ENCODE assay signal across 1 cellular context in genomic region chr15:65264877-65265430, GRCh38.
TF ChIP-seq lines count a peak whose summit lies in the region.

No MANE protein-coding gene starts in this region.

TF ChIP-seq in WTC11, 78 proteins besides CTCF, POLR2A, EP300 and RAD21 (continued from another document):
- no peak for TF ChIP-seq HMGXB4 (CRISPR knock-in tag; IDR thresholded peaks at IDR 0.05)
- TF ChIP-seq SOX15 (CRISPR knock-in tag; IDR thresholded peaks at IDR 0.05) = no peak
- no peak for TF ChIP-seq JUN (CRISPR knock-in tag; IDR thresholded peaks at IDR 0.05)
- TF ChIP-seq E2F5 (CRISPR knock-in tag; IDR thresholded peaks at IDR 0.05) = no peak
- no peak for TF ChIP-seq GRHL2 (CRISPR knock-in tag; IDR thresholded peaks at IDR 0.05; ENCODE audit: insufficient replicate concordance, severe bottlenecking)
- TF ChIP-seq, protein P1, sequence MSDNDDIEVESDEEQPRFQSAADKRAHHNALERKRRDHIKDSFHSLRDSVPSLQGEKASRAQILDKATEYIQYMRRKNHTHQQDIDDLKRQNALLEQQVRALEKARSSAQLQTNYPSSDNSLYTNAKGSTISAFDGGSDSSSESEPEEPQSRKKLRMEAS (CRISPR knock-in tag; IDR thresholded peaks at IDR 0.05) = no peak
TF ChIP-seq in WTC11: peak in this region for 0.
